12 cellular contexts compared by ENCODE assay signal in the genomic region with DNA sequence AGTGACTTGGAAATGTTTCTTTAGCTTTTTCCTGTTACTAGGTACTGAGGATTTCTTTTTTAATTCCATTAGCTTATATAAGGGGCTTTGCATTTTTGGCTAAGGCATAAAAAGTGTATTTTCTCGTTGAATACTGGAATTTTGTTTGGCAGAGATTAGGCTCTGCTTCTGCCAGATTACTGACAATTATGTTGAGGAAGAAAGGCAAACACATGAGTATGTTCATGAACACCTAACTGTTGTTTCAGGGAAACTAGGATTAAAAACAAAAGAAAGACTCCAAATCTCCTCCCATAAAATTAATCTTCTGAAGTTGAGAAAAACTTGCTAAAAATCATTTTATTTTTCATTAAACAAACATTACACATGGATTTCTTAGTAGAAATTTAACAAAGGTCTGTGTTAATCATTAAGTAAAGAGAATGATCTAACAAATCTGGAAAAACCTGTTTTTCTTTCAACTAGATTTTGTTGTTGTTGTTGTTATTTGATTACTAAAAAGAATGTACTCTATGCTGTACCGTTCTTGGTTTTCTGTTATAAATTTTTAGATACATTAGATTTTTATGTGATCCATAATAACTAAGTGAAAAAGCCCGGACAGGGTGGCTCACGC.
"Had no signal": no experiment of that assay in that cellular context is flagged by ENCODE, and none has a peak within 500 bp of the region (broad histone marks: within the 10 kb centered on the region; RNA-seq: fewer than 3 reads in every experiment).

No MANE protein-coding gene starts in this region.

- H3K27me3 ChIP-seq: ascending aorta, cardiac muscle cell, suprapubic skin had no signal

- H3K4me1 ChIP-seq: ascending aorta, lower lobe of right lung, suprapubic skin had no signal

- ATAC-seq: activated CD4-positive, CD25-positive, alpha-beta regulatory T cell treated with anti-CD3 and anti-CD28 coated beads, Interleukin-2, amount 50 U/mL, for 24 hours; lower lobe of right lung had no signal

- H3K9me3 ChIP-seq: ascending aorta, lower lobe of right lung, suprapubic skin had no signal

- H3K36me3 ChIP-seq: ascending aorta, cardiac muscle cell, lower lobe of right lung, suprapubic skin had no signal

- DNase-seq: activated CD4-positive, alpha-beta T cell treated with anti-CD3 and anti-CD28 coated beads, Interleukin-2, amount 50 U/mL, for 1 hour; activated CD8-positive, alpha-beta memory T cell treated with anti-CD3 and anti-CD28 coated beads for 24 hours; activated naive CD4-positive, alpha-beta T cell treated with Interleukin-2 at 50 U/mL for 16 hours; head of caudate nucleus; lower lobe of right lung; stimulated activated CD4-positive, alpha-beta T cell treated with anti-CD3 and anti-CD28 coated beads, Interleukin-4, amount 100 ng/mL, for 1 hour; stimulated activated naive CD4-positive, alpha-beta T cell; SW 1271 had no signal

- H3K4me3 ChIP-seq: ascending aorta, cardiac muscle cell, lower lobe of right lung, suprapubic skin had no signal

- H3K27ac ChIP-seq: ascending aorta, cardiac muscle cell, lower lobe of right lung, suprapubic skin had no signal
